ENCODE assay signal across 1 cellular context in genomic region chr7:90187507-90188050, GRCh38.
A peak's percentile ranks its signal among the peaks of the same experiment; 100 is the strongest.
TF ChIP-seq lines count a peak whose summit lies in the region.

No MANE protein-coding gene starts in this region.

TF ChIP-seq in GM12878, 131 proteins besides CTCF, POLR2A, EP300 and RAD21:
- no peak for TF ChIP-seq NFXL1 (IDR thresholded peaks at IDR 0.05; ENCODE audit: borderline replicate concordance)
- no peak for TF ChIP-seq HDGF (IDR thresholded peaks at IDR 0.05)
- no peak for TF ChIP-seq SMAD1 (IDR thresholded peaks at IDR 0.05; ENCODE audit: low read depth, partially characterized antibody)
- 0 out of 2 replicates have a peak, but pooled peaks have one; percentile 3 for TF ChIP-seq DPF2 (IDR thresholded peaks at IDR 0.05)
- TF ChIP-seq SPI1 (IDR thresholded peaks at IDR 0.05; ENCODE audit: borderline replicate concordance, insufficient read depth, low read depth, low read length): peak; percentile 22; the same call in 1 of the 2 replicates
- no peak for TF ChIP-seq ZNF384 (IDR thresholded peaks at IDR 0.05; ENCODE audit: borderline replicate concordance, low read depth, low read length)
- no peak for TF ChIP-seq BMI1 (IDR thresholded peaks at IDR 0.05; ENCODE audit: borderline replicate concordance)
- TF ChIP-seq YY1 (IDR thresholded peaks at IDR 0.05; ENCODE audit: low read depth, low read length): no peak
- peak in 1 of 2 experiments; percentile 29; a peak in 1 of 4 replicates for TF ChIP-seq IKZF2 (IDR thresholded peaks at IDR 0.05)
- no peak for TF ChIP-seq MTA3 (IDR thresholded peaks at IDR 0.05; ENCODE audit: borderline replicate concordance, low read length)
- peak; percentile 27 for TF ChIP-seq MTA2 (IDR thresholded peaks at IDR 0.05; ENCODE audit: low read depth)
- TF ChIP-seq YBX1 (IDR thresholded peaks at IDR 0.05): no peak
- no peak for TF ChIP-seq JUND (IDR thresholded peaks at IDR 0.05; ENCODE audit: low read depth, low read length)
- no peak for TF ChIP-seq CBFB (IDR thresholded peaks at IDR 0.05; ENCODE audit: low read depth)
